17 cellular contexts compared by ENCODE assay signal in the genomic region with DNA sequence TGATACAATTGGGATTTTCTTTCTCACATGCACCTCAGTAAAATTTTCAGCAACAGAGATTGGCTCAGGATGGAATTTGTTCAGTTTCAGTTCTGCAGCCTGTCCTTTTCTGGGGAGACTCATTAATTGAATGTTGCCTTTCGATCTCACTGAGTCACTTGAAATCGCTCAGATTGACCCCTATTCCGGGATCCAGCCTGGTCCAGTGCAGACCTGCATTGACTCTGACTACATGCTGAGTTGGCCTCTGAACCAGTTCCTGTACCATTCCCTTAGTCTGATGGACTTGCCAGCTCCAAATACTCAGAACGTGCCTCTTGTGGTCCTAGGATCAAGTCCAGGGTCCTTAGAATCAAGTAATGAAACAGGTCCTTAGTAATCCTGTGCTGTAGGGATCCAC. TPM values are rescaled to one million over a fixed set of nuclear protein-coding genes. Genes with fewer than 3 reads are reported as not detected.
DNase-seq lines count a peak whose midpoint lies in the region; ATAC-seq and TF ChIP-seq lines count a peak whose summit lies in the region.
"Had no signal": no experiment of that assay in that cellular context is flagged by ENCODE, and none has a peak within 500 bp of the region (broad histone marks: within the 10 kb centered on the region; RNA-seq: fewer than 3 reads in every experiment).

No MANE protein-coding gene starts in this region.

- H3K9me3 ChIP-seq in Panc1 (ENCODE audit: control insufficient read depth, insufficient read depth, low read depth, low read length), result no peaks in the 10 kb centered on the region

- intact Hi-C loops in Panc1 (cut with micrococcal nuclease; ENCODE audit: unreplicated experiment), result loop anchor here (2.0 to 10.0 kb wide), 3 partner anchors 117 to 417 kb away; no protein-coding TSS in a partner anchor

- peaks cover 70% of the 10 kb centered on the region for H3K4me1 ChIP-seq in Panc1 (ENCODE audit: control insufficient read depth, insufficient read depth, low read length)

- H3K36me3 ChIP-seq in Panc1 (ENCODE audit: control insufficient read depth, insufficient read depth, low read length), result no peaks in the 10 kb centered on the region

- CTCF ChIA-PET in Panc1 (lab: Charles Lee), result interaction anchor here (1.3 kb wide), 1 partner anchor 193 kb away, joined by 5 read pairs; no protein-coding TSS in a partner anchor

- DNase-seq in EL, result peak; percentile 48
- DNase-seq in Panc1 (ENCODE audit: low read depth, low spot score), result no peak
- no peak for DNase-seq in epithelial cell of proximal tubule (ENCODE audit: low read depth)
- DNase-seq in renal cortical epithelial cell (ENCODE audit: low read depth), result peak; percentile 80
- no peak for DNase-seq in occipital lobe (lab: John Stamatoyannopoulos, UW)
- DNase-seq in NOMO-1 treated with DMSO at 0.1 percent for 48 hours (lab: John Stamatoyannopoulos, UW; ENCODE audit: unreplicated experiment), result no peak
- DNase-seq: activated CD4-positive, alpha-beta T cell treated with anti-CD3 and anti-CD28 coated beads for 36 hours; activated naive CD4-positive, alpha-beta T cell treated with Interleukin-2 at 50 U/mL for 16 hours; DMS 273 treated with DMSO at 0.1 percent for 48 hours; hippocampal formation; NCI-H1105 treated with DMSO at 0.1 percent for 48 hours; right cardiac atrium; SIG-M5; stimulated activated CD4-positive, alpha-beta T cell treated with anti-CD3 and anti-CD28 coated beads, Interleukin-2, amount 100 ng/mL, for 24 hours had no signal

- H3K4me3 ChIP-seq in Panc1 (ENCODE audit: low read depth in 2 of 2, low read length in 2 of 2) (no peak overlapping the region), epithelial cell of proximal tubule (ENCODE audit: low read depth, low read length) (peak overlapping the region; percentile 32)
- H3K4me3 ChIP-seq: coronary artery, K562 had no signal

- peak overlapping the region; percentile 51; the same call in 1 of the 2 replicates for H3K27ac ChIP-seq in Panc1 (ENCODE audit: low read length)
- H3K27ac ChIP-seq: coronary artery had no signal

- ATAC-seq in Panc1 (peak; percentile 36; the same call in 1 of the 2 replicates), HG02642 (IDR thresholded peaks at IDR 0.05; ENCODE audit: poor library complexity, unreplicated experiment) (no peak)
- ATAC-seq: activated CD4-positive, alpha-beta T cell treated with anti-CD3 and anti-CD28 coated beads for 36 hours; K562 had no signal

- POLR2A ChIA-PET in Panc1 (lab: Charles Lee), result interaction anchor here (0.6 kb wide), 1 partner anchor 29 kb away, joined by 3 read pairs; no protein-coding TSS in a partner anchor

- in situ Hi-C loops in Panc1 (cut with HindIII; ENCODE audit: low pct_unique_long_range_greater_than_20kb, low sequenced_read_pairs), result no loop called here

- no TSS peak for BruUV-seq in Panc1 (replicated peaks; lab: Mats Ljungman, UMichigan)

- TF ChIP-seq CTCF in Panc1 (IDR thresholded peaks at IDR 0.05), result no peak
- TF ChIP-seq CTCF in epithelial cell of proximal tubule (conservative IDR thresholded peaks at IDR 0.05; ENCODE audit: low read depth, low read length), result no peak

- H3K27me3 ChIP-seq in Panc1 (ENCODE audit: control insufficient read depth, insufficient read depth, low read length), result no peaks in the 10 kb centered on the region

RNA-seq across cellular contexts. Expression of a gene that starts 9.4 kb away (rescaled TPM):
- total RNA-seq in Panc1 (2021; ENCODE audit: unreplicated experiment) (77.1 TPM), epithelial cell of proximal tubule (14.5 and 29.9 TPM in 2 replicates), renal cortical epithelial cell (26.9 and 272 TPM in 2 replicates), occipital lobe (37.4 TPM)
- polyA plus RNA-seq in Panc1 (2012; ENCODE audit: insufficient read length), result 38.0 TPM

Comparison
In these comparisons a context has a peak if more than half of its experiments do, and no peak if none do; other contexts are left out.
1. DNase-seq: peak in EL (single experiment) and renal cortical epithelial cell (single experiment); none in Panc1 (single experiment), epithelial cell of proximal tubule (single experiment), occipital lobe (single experiment) and NOMO-1 treated with DMSO at 0.1 percent for 48 hours (single experiment).